Comparison of ENCODE assay signal across 8 cellular contexts in genomic region chr14:49971156-49972141, GRCh38.
A peak's percentile ranks its signal among the peaks of the same experiment; 100 is the strongest.
DNase-seq lines count a peak whose midpoint lies in the region; ATAC-seq lines count a peak whose summit lies in the region.

No MANE protein-coding gene starts in this region.

- DNase-seq in NCI-H2227 treated with DMSO at 0.1 percent for 48 hours (lab: John Stamatoyannopoulos, UW) (peak; percentile 37), NCI-H2227 (lab: John Stamatoyannopoulos, UW; ENCODE audit: unreplicated experiment) (no peak), NCI-H2196 (lab: John Stamatoyannopoulos, UW; ENCODE audit: unreplicated experiment) (peak; percentile 72), activated T-cell treated with anti-CD3 and anti-CD28 coated beads for 48 hours (ENCODE audit: low read depth) (peak; percentile 50), right cardiac atrium (no peak), RKO (ENCODE audit: low spot score) (no peak)

- H3K9me3 Mint-ChIP-seq in stimulated activated memory B cell treated with anti-CD40 and anti-IgM and Interleukin-4, amounts not matched to agents 10 μg/mL and 1 μg/mL and 100 μg/mL, for 72 hours: peaks cover 2% of the 10 kb centered on the region

- no peaks in the 10 kb centered on the region for H3K9me3 ChIP-seq in right cardiac atrium (ENCODE audit: control insufficient read depth, low read length)

- intact Hi-C loops in right cardiac atrium (cut with DNase I): no loop called here

- H3K4me3 Mint-ChIP-seq in stimulated activated memory B cell treated with anti-CD40 and anti-IgM and Interleukin-4, amounts not matched to agents 10 μg/mL and 1 μg/mL and 100 μg/mL, for 72 hours: peak overlapping the region; percentile 67

- 50% methylated on average over 9 of the region's 9 CpGs for whole genome bisulfite sequencing in right cardiac atrium

- H3K27me3 ChIP-seq in right cardiac atrium (ENCODE audit: control insufficient read depth, insufficient read depth): no peaks in the 10 kb centered on the region

- peak overlapping the region; percentile 14 for H3K27ac ChIP-seq in right cardiac atrium (ENCODE audit: low read length)

- H3K4me1 Mint-ChIP-seq in stimulated activated memory B cell treated with anti-CD40 and anti-IgM and Interleukin-4, amounts not matched to agents 10 μg/mL and 1 μg/mL and 100 μg/mL, for 72 hours: peaks cover 58% of the 10 kb centered on the region

- H3K4me1 ChIP-seq in right cardiac atrium (ENCODE audit: control insufficient read depth, insufficient read depth, low read length): peaks cover 4% of the 10 kb centered on the region

- H3K27ac Mint-ChIP-seq in stimulated activated memory B cell treated with anti-CD40 and anti-IgM and Interleukin-4, amounts not matched to agents 10 μg/mL and 1 μg/mL and 100 μg/mL, for 72 hours: peak overlapping the region; percentile 98

- H3K4me3 ChIP-seq in right cardiac atrium (ENCODE audit: low read length): no peak overlapping the region

- H3K36me3 Mint-ChIP-seq in stimulated activated memory B cell treated with anti-CD40 and anti-IgM and Interleukin-4, amounts not matched to agents 10 μg/mL and 1 μg/mL and 100 μg/mL, for 72 hours: peaks cover 5% of the 10 kb centered on the region

- H3K27me3 Mint-ChIP-seq in stimulated activated memory B cell treated with anti-CD40 and anti-IgM and Interleukin-4, amounts not matched to agents 10 μg/mL and 1 μg/mL and 100 μg/mL, for 72 hours: no peaks in the 10 kb centered on the region

- peak; percentile 89 for ATAC-seq in HG02678 (IDR thresholded peaks at IDR 0.05; ENCODE audit: unreplicated experiment)
- ATAC-seq in right cardiac atrium: peak; percentile 23 to 63
- ATAC-seq in stimulated activated memory B cell treated with anti-CD40 and anti-IgM and Interleukin-4, amounts not matched to agents 10 μg/mL and 1 μg/mL and 100 μg/mL, for 72 hours: peak; percentile 99

Comparison
In these comparisons a context has a peak if more than half of its experiments do, and no peak if none do; other contexts are left out.
1. DNase-seq: peak in NCI-H2227 treated with DMSO at 0.1 percent for 48 hours (single experiment), NCI-H2196 (single experiment) and activated T-cell treated with anti-CD3 and anti-CD28 coated beads for 48 hours (single experiment); none in NCI-H2227 (single experiment), right cardiac atrium (0 of 3) and RKO (single experiment).
2. ATAC-seq: peak in every context shown above with its lines; median percentile 99 in stimulated activated memory B cell treated with anti-CD40 and anti-IgM and Interleukin-4, amounts not matched to agents 10 μg/mL and 1 μg/mL and 100 μg/mL, for 72 hours; 89 in HG02678; 43 in right cardiac atrium.